In the genomic region with DNA sequence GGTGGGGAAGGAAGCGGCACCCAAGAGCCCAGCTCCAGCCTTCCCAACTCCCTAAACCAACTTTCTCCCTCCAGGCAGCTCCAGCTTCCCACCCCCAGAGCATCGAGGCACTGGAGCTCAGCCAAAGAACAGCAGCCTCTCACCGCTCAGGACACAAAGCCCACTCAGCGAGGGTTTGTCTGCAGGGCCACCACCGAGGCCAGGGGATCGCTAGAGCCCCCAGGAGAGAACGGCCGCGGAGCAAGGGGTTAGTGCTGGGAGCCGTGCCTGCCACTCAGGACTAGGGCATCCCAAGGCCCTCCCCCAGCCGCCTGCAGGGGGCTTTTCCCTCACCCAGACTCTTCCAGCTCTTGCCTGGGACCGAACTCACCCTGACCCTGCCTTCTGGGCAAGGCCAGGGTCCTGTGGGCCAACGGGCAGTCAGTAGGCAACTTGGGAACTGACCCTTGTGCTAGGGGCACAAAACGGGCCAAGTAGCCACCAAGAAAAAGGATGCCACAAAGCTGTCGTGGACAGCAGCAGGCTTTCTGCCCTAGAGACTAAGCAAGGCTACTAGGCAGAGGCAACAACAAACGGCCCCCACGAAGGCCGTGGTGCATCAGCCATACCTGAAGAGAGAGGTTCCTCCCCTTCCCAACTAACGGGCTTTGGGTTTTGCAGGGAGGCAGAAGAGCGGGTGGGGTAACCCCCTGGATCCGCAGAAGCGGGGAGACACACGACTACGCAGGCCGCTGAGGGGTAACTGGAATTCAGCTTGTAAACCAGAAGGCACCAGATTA, we compare ENCODE assay signal across 8 cellular contexts. TPM values are rescaled to one million over a fixed set of nuclear protein-coding genes. Genes with fewer than 3 reads are reported as not detected.
DNase-seq lines count a peak whose midpoint lies in the region; TF ChIP-seq lines count a peak whose summit lies in the region.

No MANE protein-coding gene starts in this region.

- H3K27me3 Mint-ChIP-seq in activated CD4-positive, alpha-beta T cell treated with anti-CD3 and anti-CD28 coated beads, Interleukin-2, amount 10 ng/mL, durations not matched to agents 24 days and 14 days = no peaks in the 10 kb centered on the region
- H3K27me3 Mint-ChIP-seq in activated naive CD8-positive, alpha-beta T cell = no peaks in the 10 kb centered on the region

- no peaks in the 10 kb centered on the region for H3K9me3 Mint-ChIP-seq in activated CD4-positive, alpha-beta T cell treated with anti-CD3 and anti-CD28 coated beads, Interleukin-2, amount 10 ng/mL, durations not matched to agents 24 days and 14 days
- no peaks in the 10 kb centered on the region for H3K9me3 Mint-ChIP-seq in activated naive CD8-positive, alpha-beta T cell (ENCODE audit: low read depth)

- peaks cover 17% of the 10 kb centered on the region for H3K36me3 Mint-ChIP-seq in activated CD4-positive, alpha-beta T cell treated with anti-CD3 and anti-CD28 coated beads, Interleukin-2, amount 10 ng/mL, durations not matched to agents 24 days and 14 days (ENCODE audit: low read depth)
- H3K36me3 Mint-ChIP-seq in activated naive CD8-positive, alpha-beta T cell = no peaks in the 10 kb centered on the region

- peak overlapping the region; percentile 98 for H3K4me3 Mint-ChIP-seq in activated CD4-positive, alpha-beta T cell treated with anti-CD3 and anti-CD28 coated beads, Interleukin-2, amount 10 ng/mL, durations not matched to agents 24 days and 14 days
- peak overlapping the region; percentile 100 for H3K4me3 Mint-ChIP-seq in activated naive CD8-positive, alpha-beta T cell

- WGBS in testis, 2 donors = 1 to 5% methylated on average over 8 to 18 of the region's 25 CpGs

- peak; percentile 2 for TF ChIP-seq CTCF in kidney epithelial cell (IDR thresholded peaks at IDR 0.05; ENCODE audit: insufficient read depth, low read length, poor library complexity, severe bottlenecking)
- TF ChIP-seq CTCF in testis (IDR thresholded peaks at IDR 0.05) = no peak

- peaks cover 19% of the 10 kb centered on the region for H3K4me1 ChIP-seq in testis

- DNase-seq in activated CD4-positive, alpha-beta T cell treated with anti-CD3 and anti-CD28 coated beads, Interleukin-2, amount 10 ng/mL, durations not matched to agents 24 days and 14 days = peak; percentile 64
- DNase-seq in activated CD4-positive, alpha-beta T cell treated with anti-CD3 and anti-CD28 coated beads, Interleukin-2, amount 50 U/mL, for 48 hours = no peak
- DNase-seq in kidney epithelial cell (ENCODE audit: low read depth) = no peak
- DNase-seq in testis = no peak
- no peak for DNase-seq in central memory CD4-positive, alpha-beta T cell
- no peak for DNase-seq in NCI-H1105 (lab: John Stamatoyannopoulos, UW)
- no peak for DNase-seq in D341Med (ENCODE audit: low spot score)

- H3K27ac Mint-ChIP-seq in activated CD4-positive, alpha-beta T cell treated with anti-CD3 and anti-CD28 coated beads, Interleukin-2, amount 10 ng/mL, durations not matched to agents 24 days and 14 days = peak overlapping the region; percentile 91
- H3K27ac Mint-ChIP-seq in activated naive CD8-positive, alpha-beta T cell = peak overlapping the region; percentile 76

- peak overlapping the region; percentile 98 to 99 for H3K27ac ChIP-seq in testis

- H3K36me3 ChIP-seq in kidney epithelial cell (ENCODE audit: control insufficient read depth, insufficient read depth, low read length) (no peaks in the 10 kb centered on the region), testis (ENCODE audit: low read depth, missing control alignments) (no peaks in the 10 kb centered on the region)

- TF ChIP-seq POLR2A in testis (IDR thresholded peaks at IDR 0.05) = no peak

- H3K4me3 ChIP-seq in kidney epithelial cell (ENCODE audit: low read depth, low read length) (peak overlapping the region; percentile 81), testis (peak overlapping the region; percentile 74 to 88)

- intact Hi-C loops in activated CD4-positive, alpha-beta T cell treated with anti-CD3 and anti-CD28 coated beads, Interleukin-2, amount 10 ng/mL, durations not matched to agents 24 days and 14 days (cut with micrococcal nuclease) = no loop called here
- intact Hi-C loops in testis (cut with DNase I; ENCODE audit: low total_unique reads) = no loop called here

- H3K27me3 ChIP-seq in kidney epithelial cell (ENCODE audit: control insufficient read depth, insufficient read depth, low read length) (no peaks in the 10 kb centered on the region), testis (no peaks in the 10 kb centered on the region)

- H3K9me3 ChIP-seq in testis = no peaks in the 10 kb centered on the region

- H3K4me1 Mint-ChIP-seq in activated CD4-positive, alpha-beta T cell treated with anti-CD3 and anti-CD28 coated beads, Interleukin-2, amount 10 ng/mL, durations not matched to agents 24 days and 14 days = peaks cover 32% of the 10 kb centered on the region
- H3K4me1 Mint-ChIP-seq in activated naive CD8-positive, alpha-beta T cell (ENCODE audit: low read depth) = peaks cover 42% of the 10 kb centered on the region

RNA-seq across cellular contexts. Expression of a gene that starts 2.3 kb away (rescaled TPM):
- total RNA-seq in activated CD4-positive, alpha-beta T cell treated with anti-CD3 and anti-CD28 coated beads, Interleukin-2, amount 10 ng/mL, durations not matched to agents 24 days and 14 days = 107 and 109 TPM in 2 replicates
- 56.2 and 72.2 TPM in 2 replicates for total RNA-seq in kidney epithelial cell
- total RNA-seq in testis = 100 to 1,000 TPM; 102 to 115 TPM
- 32.3 TPM for polyA plus RNA-seq in testis (ENCODE audit: insufficient read depth, low read depth, low replicate concordance)

RNA-seq across cellular contexts. Expression of a gene that starts 3.2 kb away (rescaled TPM):
- total RNA-seq in activated CD4-positive, alpha-beta T cell treated with anti-CD3 and anti-CD28 coated beads, Interleukin-2, amount 10 ng/mL, durations not matched to agents 24 days and 14 days = 2.4 and 3.8 TPM in 2 replicates
- 6.7 and 11.9 TPM in 2 replicates for total RNA-seq in kidney epithelial cell
- 10 to 100 TPM; 13.1 to 15.7 TPM for total RNA-seq in testis
- polyA plus RNA-seq in testis (ENCODE audit: insufficient read depth, low read depth, low replicate concordance) = 6.1 TPM

RNA-seq across cellular contexts. Expression of a gene that starts 24.9 kb away (rescaled TPM):
- 13.7 and 15.1 TPM in 2 replicates for total RNA-seq in activated CD4-positive, alpha-beta T cell treated with anti-CD3 and anti-CD28 coated beads, Interleukin-2, amount 10 ng/mL, durations not matched to agents 24 days and 14 days
- total RNA-seq in kidney epithelial cell (22.9 and 38.7 TPM in 2 replicates), testis (1 to 10 TPM; 2.8 to 3.4 TPM)
- polyA plus RNA-seq in testis (ENCODE audit: insufficient read depth, low read depth, low replicate concordance) = 4.8 TPM

RNA-seq across cellular contexts. Expression of a gene that starts 34.5 kb away (rescaled TPM):
- total RNA-seq in activated CD4-positive, alpha-beta T cell treated with anti-CD3 and anti-CD28 coated beads, Interleukin-2, amount 10 ng/mL, durations not matched to agents 24 days and 14 days = 153 and 168 TPM in 2 replicates
- total RNA-seq in kidney epithelial cell = 139 and 141 TPM in 2 replicates
- 10 to 100 TPM; 46.7 to 52.8 TPM for total RNA-seq in testis
- polyA plus RNA-seq in testis (ENCODE audit: insufficient read depth, low read depth, low replicate concordance) = 33.9 TPM

RNA-seq across cellular contexts. Expression of a gene that starts 43.2 kb away (rescaled TPM):
- 135 and 137 TPM in 2 replicates for total RNA-seq in activated CD4-positive, alpha-beta T cell treated with anti-CD3 and anti-CD28 coated beads, Interleukin-2, amount 10 ng/mL, durations not matched to agents 24 days and 14 days
- 12.7 and 14.0 TPM in 2 replicates for total RNA-seq in kidney epithelial cell
- total RNA-seq in testis = 10 to 100 TPM; 34.6 to 41.3 TPM
- polyA plus RNA-seq in testis (ENCODE audit: insufficient read depth, low read depth, low replicate concordance) = 25.6 TPM
